11 cellular contexts compared by ENCODE assay signal in the genomic region with DNA sequence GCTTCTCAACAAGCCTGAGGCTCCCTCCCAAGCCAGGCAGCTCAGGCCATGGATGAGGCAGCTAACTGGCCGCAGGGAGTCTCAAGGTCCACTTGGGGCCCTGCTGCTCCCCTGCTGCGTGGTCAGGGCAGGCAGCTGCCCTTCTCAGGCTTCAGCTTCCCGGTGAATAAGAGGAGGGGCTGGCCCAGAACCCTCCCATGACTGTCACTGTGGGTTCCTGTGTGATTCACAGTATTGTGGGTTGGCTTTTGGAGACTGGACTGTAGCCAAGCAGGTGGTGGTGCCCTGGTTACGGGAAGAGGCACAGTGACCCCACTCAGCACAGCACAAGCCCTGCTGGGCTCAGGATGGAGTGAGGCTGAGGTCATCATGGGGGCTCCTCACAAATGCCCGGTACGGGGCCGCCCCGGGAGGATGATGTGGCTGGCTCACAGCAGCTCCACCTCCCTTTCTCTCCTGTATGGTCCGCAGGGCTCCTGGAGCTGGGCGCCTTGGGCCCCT.
DNase-seq lines count a peak whose midpoint lies in the region; ATAC-seq and TF ChIP-seq lines count a peak whose summit lies in the region.
"Had no signal": no experiment of that assay in that cellular context is flagged by ENCODE, and none has a peak within 500 bp of the region (broad histone marks: within the 10 kb centered on the region; RNA-seq: fewer than 3 reads in every experiment).

No MANE protein-coding gene starts in this region.

- H3K9me3 ChIP-seq in SK-N-SH (no peaks in the 10 kb centered on the region), NT2/D1 (ENCODE audit: insufficient read depth, low read length) (no peaks in the 10 kb centered on the region), osteoblast (ENCODE audit: low read depth, low read length) (no peaks in the 10 kb centered on the region)

- no peaks in the 10 kb centered on the region for H4K20me1 ChIP-seq in SK-N-SH (ENCODE audit: insufficient read depth)
- H4K20me1 ChIP-seq in osteoblast (ENCODE audit: insufficient read depth, low read length): no peaks in the 10 kb centered on the region

- H3K27me3 ChIP-seq in SK-N-SH (ENCODE audit: insufficient read depth): peaks cover 32% of the 10 kb centered on the region
- H3K27me3 ChIP-seq in NT2/D1 (ENCODE audit: insufficient read depth, insufficient read length): no peaks in the 10 kb centered on the region
- H3K27me3 ChIP-seq in osteoblast (ENCODE audit: insufficient read depth, low read length): peaks cover 5% of the 10 kb centered on the region

- CTCF ChIA-PET in SK-N-SH (lab: Yijun Ruan, JAX): no interaction called here

- no peaks in the 10 kb centered on the region for H3K4me1 ChIP-seq in SK-N-SH (ENCODE audit: control insufficient read depth in 1 of 2, insufficient read depth in 2 of 2, low read depth in 1 of 2, low read length in 1 of 2)
- peaks cover 4% of the 10 kb centered on the region for H3K4me1 ChIP-seq in NT2/D1 (ENCODE audit: insufficient read depth, insufficient read length)
- peaks cover 7% of the 10 kb centered on the region for H3K4me1 ChIP-seq in osteoblast (ENCODE audit: insufficient read depth, low read length)

- H3K4me2 ChIP-seq in SK-N-SH: no peak overlapping the region
- no peak overlapping the region for H3K4me2 ChIP-seq in osteoblast (ENCODE audit: insufficient read depth, low read length)

- 60% methylated on average over 10 of the region's 10 CpGs for WGBS in SK-N-SH (ENCODE audit: low lambda C conversion rate)

- ATAC-seq in SK-N-SH treated with all-trans-retinoic acid at 6 μM for 48 hours: peak; percentile 52; the same call in 2 of the 3 replicates
- ATAC-seq: left lobe of liver had no signal

- no peak overlapping the region for H2AFZ ChIP-seq in SK-N-SH (ENCODE audit: low read depth)
- H2AFZ ChIP-seq in osteoblast (ENCODE audit: low read length): peak overlapping the region; percentile 75

- TF ChIP-seq RAD21 in SK-N-SH (IDR thresholded peaks at IDR 0.05; ENCODE audit: low read length): no peak

- TF ChIP-seq CTCF in SK-N-SH (IDR thresholded peaks at IDR 0.05): no peak
- TF ChIP-seq CTCF in epithelial cell of esophagus (IDR thresholded peaks at IDR 0.05; ENCODE audit: insufficient read depth, low read depth, low read length, missing control alignments): no peak
- TF ChIP-seq CTCF in osteoblast (IDR thresholded peaks at IDR 0.05; ENCODE audit: extremely low read depth, low read depth, low read length): no peak

- no peaks in the 10 kb centered on the region for H3K36me3 ChIP-seq in SK-N-SH (replicated peaks in 1 of 2; ENCODE audit: control insufficient read depth in 1 of 2, insufficient read depth in 2 of 2, low read length in 1 of 2)
- no peaks in the 10 kb centered on the region for H3K36me3 ChIP-seq in NT2/D1 (ENCODE audit: insufficient read depth, insufficient read length, low read length)
- H3K36me3 ChIP-seq in osteoblast (ENCODE audit: insufficient read depth, low read length): no peaks in the 10 kb centered on the region

- no peaks in the 10 kb centered on the region for H3K9me2 ChIP-seq in SK-N-SH

- H3K4me3 ChIP-seq in SK-N-SH (ENCODE audit: low read depth in 2 of 2, low read length in 1 of 2): no peak overlapping the region
- H3K4me3 ChIP-seq in NT2/D1 (ENCODE audit: insufficient read length, low read depth): no peak overlapping the region
- no peak overlapping the region for H3K4me3 ChIP-seq in epithelial cell of esophagus (ENCODE audit: low read length)
- H3K4me3 ChIP-seq in osteoblast (ENCODE audit: insufficient read depth, low read length): no peak overlapping the region

- H3K79me2 ChIP-seq in SK-N-SH (ENCODE audit: insufficient read depth): no peaks in the 10 kb centered on the region
- no peaks in the 10 kb centered on the region for H3K79me2 ChIP-seq in osteoblast (ENCODE audit: insufficient read depth, low read length)

- no peak overlapping the region for H3K9ac ChIP-seq in SK-N-SH
- H3K9ac ChIP-seq in NT2/D1 (ENCODE audit: insufficient read length, low read depth): peak overlapping the region; percentile 34

- POLR2A ChIA-PET in SK-N-SH (lab: Yijun Ruan, JAX): no interaction called here

- H3K27ac ChIP-seq in SK-N-SH (ENCODE audit: low read depth in 2 of 2, low read length in 1 of 2) (no peak overlapping the region), osteoblast (ENCODE audit: low read depth, low read length) (no peak overlapping the region)

- H3F3A ChIP-seq in SK-N-SH (replicated peaks; ENCODE audit: insufficient read depth): no peaks in the 10 kb centered on the region

- DNase-seq in SK-N-SH (no peak), NT2/D1 (ENCODE audit: low read depth, low spot score) (no peak), epithelial cell of esophagus (ENCODE audit: low read depth) (peak; percentile 67), osteoblast (ENCODE audit: insufficient read length, low spot score, missing footprints) (peak; percentile 78), SKM-1 (lab: John Stamatoyannopoulos, UW; ENCODE audit: unreplicated experiment) (no peak), NOMO-1 treated with dmso at 0.1 percent for 144 hours (lab: John Stamatoyannopoulos, UW; ENCODE audit: unreplicated experiment) (no peak), cortex of kidney (lab: John Stamatoyannopoulos, UW) (no peak)
- DNase-seq: NCI-H1436, T-helper 2 cell had no signal

- no peak for TF ChIP-seq EP300 in SK-N-SH (IDR thresholded peaks at IDR 0.05; ENCODE audit: borderline replicate concordance in 1 of 2, low read depth in 1 of 2, low read length in 1 of 2)

TF ChIP-seq in SK-N-SH treated with all-trans-retinoic acid at 6 μM for 48 hours, 23 proteins besides CTCF, POLR2A, EP300 and RAD21 (continues in another document):
- TF ChIP-seq RARB (CRISPR knock-in tag; IDR thresholded peaks at IDR 0.05) (no peak), ZC3H10 (CRISPR knock-in tag; IDR thresholded peaks at IDR 0.05) (no peak), ISL1 (CRISPR knock-in tag; IDR thresholded peaks at IDR 0.05) (no peak), PPARA (CRISPR knock-in tag; IDR thresholded peaks at IDR 0.05; ENCODE audit: borderline replicate concordance) (no peak), ZFP3 (CRISPR knock-in tag; IDR thresholded peaks at IDR 0.05) (no peak)
- TF ChIP-seq, protein P1, sequence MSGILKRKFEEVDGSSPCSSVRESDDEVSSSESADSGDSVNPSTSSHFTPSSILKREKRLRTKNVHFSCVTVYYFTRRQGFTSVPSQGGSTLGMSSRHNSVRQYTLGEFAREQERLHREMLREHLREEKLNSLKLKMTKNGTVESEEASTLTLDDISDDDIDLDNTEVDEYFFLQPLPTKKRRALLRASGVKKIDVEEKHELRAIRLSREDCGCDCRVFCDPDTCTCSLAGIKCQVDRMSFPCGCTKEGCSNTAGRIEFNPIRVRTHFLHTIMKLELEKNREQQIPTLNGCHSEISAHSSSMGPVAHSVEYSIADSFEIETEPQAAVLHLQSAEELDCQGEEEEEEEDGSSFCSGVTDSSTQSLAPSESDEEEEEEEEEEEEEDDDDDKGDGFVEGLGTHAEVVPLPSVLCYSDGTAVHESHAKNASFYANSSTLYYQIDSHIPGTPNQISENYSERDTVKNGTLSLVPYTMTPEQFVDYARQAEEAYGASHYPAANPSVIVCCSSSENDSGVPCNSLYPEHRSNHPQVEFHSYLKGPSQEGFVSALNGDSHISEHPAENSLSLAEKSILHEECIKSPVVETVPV (CRISPR knock-in tag; IDR thresholded peaks at IDR 0.05): no peak

TF ChIP-seq in SK-N-SH, 30 proteins besides CTCF, POLR2A, EP300 and RAD21 (continues in another document):
- TF ChIP-seq, protein P2, sequence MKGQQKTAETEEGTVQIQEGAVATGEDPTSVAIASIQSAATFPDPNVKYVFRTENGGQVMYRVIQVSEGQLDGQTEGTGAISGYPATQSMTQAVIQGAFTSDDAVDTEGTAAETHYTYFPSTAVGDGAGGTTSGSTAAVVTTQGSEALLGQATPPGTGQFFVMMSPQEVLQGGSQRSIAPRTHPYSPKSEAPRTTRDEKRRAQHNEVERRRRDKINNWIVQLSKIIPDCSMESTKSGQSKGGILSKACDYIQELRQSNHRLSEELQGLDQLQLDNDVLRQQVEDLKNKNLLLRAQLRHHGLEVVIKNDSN (IDR thresholded peaks at IDR 0.05; ENCODE audit: borderline replicate concordance, low read depth): no peak
- TF ChIP-seq NFIC (IDR thresholded peaks at IDR 0.05; ENCODE audit: borderline replicate concordance) (no peak), MXI1 (IDR thresholded peaks at IDR 0.05; ENCODE audit: low read depth, low read length) (no peak), FOSL2 (IDR thresholded peaks at IDR 0.05; ENCODE audit: borderline replicate concordance, low read depth) (no peak), FOXJ3 (CRISPR knock-in tag; IDR thresholded peaks at IDR 0.05) (no peak), EZH2phosphoT487 (IDR thresholded peaks at IDR 0.05; ENCODE audit: borderline replicate concordance, low read depth) (no peak), YY1 (IDR thresholded peaks at IDR 0.05; ENCODE audit: low read depth) (no peak), TAF1 (IDR thresholded peaks at IDR 0.05; ENCODE audit: borderline replicate concordance, low read depth, low read length) (no peak), SIN3A (IDR thresholded peaks at IDR 0.05; ENCODE audit: borderline replicate concordance, low read depth, low read length) (no peak), TCF12 (IDR thresholded peaks at IDR 0.05) (no peak), ELF1 (IDR thresholded peaks at IDR 0.05) (no peak), CHD2 (IDR thresholded peaks at IDR 0.05; ENCODE audit: low read length, partially characterized antibody) (no peak), NRF1 (IDR thresholded peaks at IDR 0.05; ENCODE audit: low read depth, low read length) (no peak), RCOR1 (IDR thresholded peaks at IDR 0.05; ENCODE audit: low read length) (no peak), TEAD4 (IDR thresholded peaks at IDR 0.05; ENCODE audit: borderline replicate concordance, insufficient read depth) (no peak)
- TF ChIP-seq, protein P3, sequence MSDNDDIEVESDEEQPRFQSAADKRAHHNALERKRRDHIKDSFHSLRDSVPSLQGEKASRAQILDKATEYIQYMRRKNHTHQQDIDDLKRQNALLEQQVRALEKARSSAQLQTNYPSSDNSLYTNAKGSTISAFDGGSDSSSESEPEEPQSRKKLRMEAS (IDR thresholded peaks at IDR 0.05; ENCODE audit: low read depth): no peak

Comparison
In these comparisons a context has a peak if more than half of its experiments do, and no peak if none do; other contexts are left out.
1. DNase-seq: peak in epithelial cell of esophagus (single experiment) and osteoblast (single experiment); none in SK-N-SH (single experiment), NT2/D1 (single experiment), SKM-1 (single experiment), NOMO-1 treated with dmso at 0.1 percent for 144 hours (single experiment) and cortex of kidney (single experiment).